In genomic region chr18:75777630-75778029, GRCh38 we compare ENCODE assay signal across 34 cellular contexts.
"Had no signal": no experiment of that assay in that cellular context is flagged by ENCODE, and none has a peak within 500 bp of the region (broad histone marks: within the 10 kb centered on the region; RNA-seq: fewer than 3 reads in every experiment).

No MANE protein-coding gene starts in this region.

- H3K36me3 ChIP-seq: adrenal gland, esophagus squamous epithelium, gastroesophageal sphincter, WERI-Rb-1 had no signal

- H3K36me3 Mint-ChIP-seq: activated naive CD4-positive, alpha-beta T cell treated with anti-CD3 and anti-CD28 coated beads, Interleukin-2, amount 50 U/mL, for 24 hours; activated naive CD8-positive, alpha-beta T cell treated with anti-CD3 and anti-CD28 coated beads for 36 hours had no signal

- H3K9me3 Mint-ChIP-seq: activated B cell treated with CpG ODN at 0.5 μM for 24 hours; activated CD8-positive, alpha-beta T cell treated with anti-CD3 and anti-CD28 coated beads for 36 hours; activated naive CD4-positive, alpha-beta T cell treated with anti-CD3 and anti-CD28 coated beads, Interleukin-2, amount 50 U/mL, for 24 hours; activated naive CD8-positive, alpha-beta T cell treated with anti-CD3 and anti-CD28 coated beads for 36 hours; activated naive CD8-positive, alpha-beta T cell treated with anti-CD3 and anti-CD28 coated beads, Interleukin-2, amount 50 U/mL, for 24 hours; activated T-cell treated with anti-CD3 and anti-CD28 coated beads, Interleukin-2, amount 50 U/mL, for 4 hours; activated T-helper 17 cell treated with anti-CD3 and anti-CD28 coated beads, Interleukin-2, amount 50 U/mL, for 72 hours; effector memory CD8-positive, alpha-beta T cell; T-helper 2 cell treated with Interferon-gamma antibody and Interleukin-4, amounts not matched to agents 5 μg/mL and 100 μg/mL, for 36 hours had no signal

- H3K9me3 ChIP-seq: adrenal gland, body of pancreas, esophagus squamous epithelium, gastroesophageal sphincter had no signal

- H3K4me3 Mint-ChIP-seq: activated B cell treated with CpG ODN at 0.5 μM for 24 hours; activated CD8-positive, alpha-beta T cell treated with anti-CD3 and anti-CD28 coated beads for 36 hours; activated naive CD4-positive, alpha-beta T cell treated with anti-CD3 and anti-CD28 coated beads, Interleukin-2, amount 50 U/mL, for 24 hours; activated naive CD8-positive, alpha-beta T cell treated with anti-CD3 and anti-CD28 coated beads for 36 hours; activated naive CD8-positive, alpha-beta T cell treated with anti-CD3 and anti-CD28 coated beads, Interleukin-2, amount 50 U/mL, for 24 hours; activated T-cell treated with anti-CD3 and anti-CD28 coated beads, Interleukin-2, amount 50 U/mL, for 4 hours; activated T-helper 17 cell treated with anti-CD3 and anti-CD28 coated beads, Interleukin-2, amount 50 U/mL, for 72 hours; effector memory CD8-positive, alpha-beta T cell; T-helper 17 cell; T-helper 2 cell treated with Interferon-gamma antibody and Interleukin-4, amounts not matched to agents 5 μg/mL and 100 μg/mL, for 36 hours had no signal

- ATAC-seq: activated CD4-positive, CD25-positive, alpha-beta regulatory T cell treated with anti-CD3 and anti-CD28 coated beads, Interleukin-2, amount 50 U/mL, for 24 hours; activated CD8-positive, alpha-beta T cell treated with anti-CD3 and anti-CD28 coated beads for 36 hours; activated naive CD8-positive, alpha-beta T cell treated with anti-CD3 and anti-CD28 coated beads, Interleukin-2, amount 50 U/mL, for 24 hours; activated T-cell treated with anti-CD3 and anti-CD28 coated beads, Interleukin-2, amount 50 U/mL, for 4 hours; activated T-helper 17 cell treated with anti-CD3 and anti-CD28 coated beads, Interleukin-2, amount 50 U/mL, for 72 hours; body of pancreas; effector memory CD8-positive, alpha-beta T cell; gastroesophageal sphincter; T-helper 17 cell had no signal

- H3K27ac Mint-ChIP-seq: activated B cell treated with CpG ODN at 0.5 μM for 24 hours; activated CD8-positive, alpha-beta T cell treated with anti-CD3 and anti-CD28 coated beads for 36 hours; activated naive CD4-positive, alpha-beta T cell treated with anti-CD3 and anti-CD28 coated beads, Interleukin-2, amount 50 U/mL, for 24 hours; activated naive CD8-positive, alpha-beta T cell treated with anti-CD3 and anti-CD28 coated beads for 36 hours; activated naive CD8-positive, alpha-beta T cell treated with anti-CD3 and anti-CD28 coated beads, Interleukin-2, amount 50 U/mL, for 24 hours; activated T-helper 17 cell treated with anti-CD3 and anti-CD28 coated beads, Interleukin-2, amount 50 U/mL, for 72 hours; effector memory CD8-positive, alpha-beta T cell; T-helper 17 cell; T-helper 2 cell treated with Interferon-gamma antibody and Interleukin-4, amounts not matched to agents 5 μg/mL and 100 μg/mL, for 36 hours had no signal

- H3K4me3 ChIP-seq: adrenal gland, body of pancreas, esophagus squamous epithelium, gastroesophageal sphincter had no signal

- H3K27me3 Mint-ChIP-seq: activated B cell treated with CpG ODN at 0.5 μM for 24 hours had no signal

- H3K4me1 ChIP-seq: adrenal gland, body of pancreas, gastroesophageal sphincter had no signal

- FAIRE-seq: colon had no signal

- H3K4me1 Mint-ChIP-seq: activated B cell treated with CpG ODN at 0.5 μM for 24 hours; activated naive CD4-positive, alpha-beta T cell treated with anti-CD3 and anti-CD28 coated beads, Interleukin-2, amount 50 U/mL, for 24 hours; activated naive CD8-positive, alpha-beta T cell treated with anti-CD3 and anti-CD28 coated beads for 36 hours; activated naive CD8-positive, alpha-beta T cell treated with anti-CD3 and anti-CD28 coated beads, Interleukin-2, amount 50 U/mL, for 24 hours; activated T-helper 17 cell treated with anti-CD3 and anti-CD28 coated beads, Interleukin-2, amount 50 U/mL, for 72 hours; T-helper 17 cell had no signal

- DNase-seq: activated B cell treated with CpG ODN at 0.5 μM for 24 hours; activated CD4-positive, alpha-beta T cell treated with anti-CD3 and anti-CD28 coated beads for 48 hours; activated CD4-positive, alpha-beta T cell treated with anti-CD3 and anti-CD28 coated beads, Interleukin-2, amount 50 U/mL, for 1 hour; activated CD4-positive, alpha-beta T cell treated with anti-CD3 and anti-CD28 coated beads, Interleukin-2, amount 50 U/mL, for 48 hours; activated CD8-positive, alpha-beta memory T cell treated with anti-CD3 and anti-CD28 coated beads for 24 hours; activated CD8-positive, alpha-beta T cell treated with anti-CD3 and anti-CD28 coated beads for 36 hours; activated effector memory CD4-positive, alpha-beta T cell treated with Interleukin-2 at 50 U/mL for 16 hours; activated gamma-delta T cell treated with Interleukin-2 at 50 U/mL for 16 hours; activated naive CD4-positive, alpha-beta T cell treated with Interleukin-2 at 50 U/mL for 16 hours; activated naive CD8-positive, alpha-beta T cell treated with anti-CD3 and anti-CD28 coated beads for 36 hours; activated naive CD8-positive, alpha-beta T cell treated with anti-CD3 and anti-CD28 coated beads, Interleukin-2, amount 50 U/mL, for 24 hours; activated T-cell treated with anti-CD3 and anti-CD28 coated beads, Interleukin-2, amount 50 U/mL, for 4 hours; adrenal gland; amygdala; aorta; body of pancreas; caudate nucleus; cortex of kidney; dermis blood vessel endothelial cell; effector CD4-positive, alpha-beta T cell; effector memory CD8-positive, alpha-beta T cell; erythroblast; esophagus squamous epithelium; foreskin melanocyte; T-helper 1 cell; T-helper 17 cell; T1000; WERI-Rb-1 had no signal
